ENCODE assay signal across 8 cellular contexts in the genomic region with DNA sequence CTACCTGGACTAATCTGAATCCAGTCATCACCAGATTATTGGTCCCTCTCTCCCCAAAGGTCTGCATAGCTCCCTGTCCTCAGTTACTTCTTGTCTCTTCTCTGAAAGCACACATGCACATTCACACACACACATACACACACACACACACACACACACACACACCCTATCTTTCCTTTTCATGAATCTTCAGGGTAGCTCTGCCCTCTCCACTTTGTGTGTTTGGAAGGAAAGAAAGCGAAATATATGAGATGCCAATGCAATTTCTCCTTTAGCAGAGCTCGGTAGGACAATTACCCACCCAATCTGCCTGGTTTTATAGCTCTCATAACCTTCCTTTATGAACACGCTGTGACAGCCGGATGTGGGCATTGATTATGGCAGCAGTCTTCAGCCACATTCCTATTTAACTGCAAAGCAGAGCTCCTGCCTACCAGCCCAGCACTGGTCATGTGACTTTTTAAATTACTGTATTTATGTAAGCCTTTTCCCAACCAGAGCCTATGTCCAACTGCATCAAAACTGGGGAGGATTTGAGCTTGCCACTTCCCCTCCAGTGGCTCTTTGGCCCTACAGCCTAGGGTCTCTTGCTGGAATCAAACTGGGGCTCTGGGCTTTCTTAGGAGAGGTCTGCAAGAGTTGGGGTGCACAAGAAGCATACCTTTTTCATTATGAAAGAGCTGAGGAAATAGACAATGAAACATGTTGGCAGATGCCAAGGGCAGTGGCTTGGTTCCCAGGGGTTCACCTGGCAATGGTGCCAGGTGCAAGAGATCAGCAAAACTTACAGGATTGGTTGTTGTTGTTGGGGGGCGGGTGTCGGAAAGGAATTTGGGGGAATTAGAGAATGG. TPM values are rescaled to one million over a fixed set of nuclear protein-coding genes. Genes with fewer than 3 reads are reported as not detected.
DNase-seq lines count a peak whose midpoint lies in the region; ATAC-seq and TF ChIP-seq lines count a peak whose summit lies in the region.

No MANE protein-coding gene starts in this region.

- peak overlapping the region; percentile 81 to 90 for H3K4me3 Mint-ChIP-seq in effector memory CD8-positive, alpha-beta T cell
- H3K4me3 Mint-ChIP-seq in osteocyte (ENCODE audit: unreplicated experiment) = peak overlapping the region; percentile 80

- peaks cover 17% of the 10 kb centered on the region for H3K36me3 Mint-ChIP-seq in effector memory CD8-positive, alpha-beta T cell (ENCODE audit: insufficient read depth)
- H3K36me3 Mint-ChIP-seq in osteocyte (ENCODE audit: unreplicated experiment) = peaks cover 2% of the 10 kb centered on the region

- H3K9me3 Mint-ChIP-seq in effector memory CD8-positive, alpha-beta T cell = no peaks in the 10 kb centered on the region
- H3K9me3 Mint-ChIP-seq in osteocyte (ENCODE audit: unreplicated experiment) = no peaks in the 10 kb centered on the region

- H3K4me1 Mint-ChIP-seq in effector memory CD8-positive, alpha-beta T cell (ENCODE audit: low read depth in 2 of 2) = peaks cover 37 to 46% of the 10 kb centered on the region in 2 donors
- peaks cover 33% of the 10 kb centered on the region for H3K4me1 Mint-ChIP-seq in osteocyte (ENCODE audit: unreplicated experiment)

- peak overlapping the region; percentile 58 to 88 for H3K27ac Mint-ChIP-seq in effector memory CD8-positive, alpha-beta T cell
- no peak overlapping the region for H3K27ac Mint-ChIP-seq in osteocyte (ENCODE audit: unreplicated experiment)

- peaks cover 0 to 8% of the 10 kb centered on the region in 2 donors for H3K27me3 Mint-ChIP-seq in effector memory CD8-positive, alpha-beta T cell
- H3K27me3 Mint-ChIP-seq in osteocyte (ENCODE audit: unreplicated experiment) = no peaks in the 10 kb centered on the region

- ATAC-seq in SK-N-SH treated with all-trans-retinoic acid at 6 μM for 48 hours = peak; percentile 34
- peak; percentile 24 for ATAC-seq in effector memory CD8-positive, alpha-beta T cell (replicated peaks)
- no peak for ATAC-seq in HG03460 (IDR thresholded peaks at IDR 0.05; ENCODE audit: unreplicated experiment)
- no peak for ATAC-seq in GM18909 (IDR thresholded peaks at IDR 0.05; ENCODE audit: poor library complexity, unreplicated experiment)

- no peak for TF ChIP-seq CTCF in osteocyte (IDR thresholded peaks at IDR 0.05)

- DNase-seq in AG08396 (ENCODE audit: low spot score) (peak; percentile 58), H4 (ENCODE audit: low spot score) (peak; percentile 95), osteocyte (ENCODE audit: extremely low spot score, unreplicated experiment) (no peak), pons (ENCODE audit: low spot score) (no peak)
- peak in 1 of 3 experiments; percentile 20 for DNase-seq in effector memory CD8-positive, alpha-beta T cell

TF ChIP-seq in SK-N-SH treated with all-trans-retinoic acid at 6 μM for 48 hours, 23 proteins besides CTCF, POLR2A, EP300 and RAD21:
- TF ChIP-seq PPARA (CRISPR knock-in tag; IDR thresholded peaks at IDR 0.05; ENCODE audit: borderline replicate concordance) = no peak
- TF ChIP-seq ZNF565 (CRISPR knock-in tag; conservative IDR thresholded peaks at IDR 0.05; ENCODE audit: low read depth) = no peak
- TF ChIP-seq ESRRG (CRISPR knock-in tag; IDR thresholded peaks at IDR 0.05) = no peak
- no peak for TF ChIP-seq BACH2 (CRISPR knock-in tag; IDR thresholded peaks at IDR 0.05; ENCODE audit: borderline replicate concordance)
- TF ChIP-seq ZNF8 (CRISPR knock-in tag; IDR thresholded peaks at IDR 0.05) = no peak
- TF ChIP-seq, protein P1, sequence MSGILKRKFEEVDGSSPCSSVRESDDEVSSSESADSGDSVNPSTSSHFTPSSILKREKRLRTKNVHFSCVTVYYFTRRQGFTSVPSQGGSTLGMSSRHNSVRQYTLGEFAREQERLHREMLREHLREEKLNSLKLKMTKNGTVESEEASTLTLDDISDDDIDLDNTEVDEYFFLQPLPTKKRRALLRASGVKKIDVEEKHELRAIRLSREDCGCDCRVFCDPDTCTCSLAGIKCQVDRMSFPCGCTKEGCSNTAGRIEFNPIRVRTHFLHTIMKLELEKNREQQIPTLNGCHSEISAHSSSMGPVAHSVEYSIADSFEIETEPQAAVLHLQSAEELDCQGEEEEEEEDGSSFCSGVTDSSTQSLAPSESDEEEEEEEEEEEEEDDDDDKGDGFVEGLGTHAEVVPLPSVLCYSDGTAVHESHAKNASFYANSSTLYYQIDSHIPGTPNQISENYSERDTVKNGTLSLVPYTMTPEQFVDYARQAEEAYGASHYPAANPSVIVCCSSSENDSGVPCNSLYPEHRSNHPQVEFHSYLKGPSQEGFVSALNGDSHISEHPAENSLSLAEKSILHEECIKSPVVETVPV (CRISPR knock-in tag; IDR thresholded peaks at IDR 0.05) = no peak
- TF ChIP-seq, protein P2, sequence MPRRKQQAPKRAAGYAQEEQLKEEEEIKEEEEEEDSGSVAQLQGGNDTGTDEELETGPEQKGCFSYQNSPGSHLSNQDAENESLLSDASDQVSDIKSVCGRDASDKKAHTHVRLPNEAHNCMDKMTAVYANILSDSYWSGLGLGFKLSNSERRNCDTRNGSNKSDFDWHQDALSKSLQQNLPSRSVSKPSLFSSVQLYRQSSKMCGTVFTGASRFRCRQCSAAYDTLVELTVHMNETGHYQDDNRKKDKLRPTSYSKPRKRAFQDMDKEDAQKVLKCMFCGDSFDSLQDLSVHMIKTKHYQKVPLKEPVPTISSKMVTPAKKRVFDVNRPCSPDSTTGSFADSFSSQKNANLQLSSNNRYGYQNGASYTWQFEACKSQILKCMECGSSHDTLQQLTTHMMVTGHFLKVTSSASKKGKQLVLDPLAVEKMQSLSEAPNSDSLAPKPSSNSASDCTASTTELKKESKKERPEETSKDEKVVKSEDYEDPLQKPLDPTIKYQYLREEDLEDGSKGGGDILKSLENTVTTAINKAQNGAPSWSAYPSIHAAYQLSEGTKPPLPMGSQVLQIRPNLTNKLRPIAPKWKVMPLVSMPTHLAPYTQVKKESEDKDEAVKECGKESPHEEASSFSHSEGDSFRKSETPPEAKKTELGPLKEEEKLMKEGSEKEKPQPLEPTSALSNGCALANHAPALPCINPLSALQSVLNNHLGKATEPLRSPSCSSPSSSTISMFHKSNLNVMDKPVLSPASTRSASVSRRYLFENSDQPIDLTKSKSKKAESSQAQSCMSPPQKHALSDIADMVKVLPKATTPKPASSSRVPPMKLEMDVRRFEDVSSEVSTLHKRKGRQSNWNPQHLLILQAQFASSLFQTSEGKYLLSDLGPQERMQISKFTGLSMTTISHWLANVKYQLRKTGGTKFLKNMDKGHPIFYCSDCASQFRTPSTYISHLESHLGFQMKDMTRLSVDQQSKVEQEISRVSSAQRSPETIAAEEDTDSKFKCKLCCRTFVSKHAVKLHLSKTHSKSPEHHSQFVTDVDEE (CRISPR knock-in tag; IDR thresholded peaks at IDR 0.05) = no peak
- TF ChIP-seq ZFP3 (CRISPR knock-in tag; IDR thresholded peaks at IDR 0.05) = no peak
- no peak for TF ChIP-seq CSDC2 (CRISPR knock-in tag; IDR thresholded peaks at IDR 0.05)
- TF ChIP-seq, protein P3, sequence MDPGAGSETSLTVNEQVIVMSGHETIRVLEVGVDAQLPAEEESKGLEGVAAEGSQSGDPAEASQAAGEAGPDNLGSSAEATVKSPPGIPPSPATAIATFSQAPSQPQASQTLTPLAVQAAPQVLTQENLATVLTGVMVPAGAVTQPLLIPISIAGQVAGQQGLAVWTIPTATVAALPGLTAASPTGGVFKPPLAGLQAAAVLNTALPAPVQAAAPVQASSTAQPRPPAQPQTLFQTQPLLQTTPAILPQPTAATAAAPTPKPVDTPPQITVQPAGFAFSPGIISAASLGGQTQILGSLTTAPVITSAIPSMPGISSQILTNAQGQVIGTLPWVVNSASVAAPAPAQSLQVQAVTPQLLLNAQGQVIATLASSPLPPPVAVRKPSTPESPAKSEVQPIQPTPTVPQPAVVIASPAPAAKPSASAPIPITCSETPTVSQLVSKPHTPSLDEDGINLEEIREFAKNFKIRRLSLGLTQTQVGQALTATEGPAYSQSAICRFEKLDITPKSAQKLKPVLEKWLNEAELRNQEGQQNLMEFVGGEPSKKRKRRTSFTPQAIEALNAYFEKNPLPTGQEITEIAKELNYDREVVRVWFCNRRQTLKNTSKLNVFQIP (CRISPR knock-in tag; IDR thresholded peaks at IDR 0.05; ENCODE audit: borderline replicate concordance, low read depth) = no peak

RNA-seq across cellular contexts. Expression of a gene that starts 20.8 kb away (rescaled TPM):
- 241 and 248 TPM in 2 replicates for total RNA-seq in H4 (2014; rRNA removed; shearing (Covaris generic))
- total RNA-seq in osteocyte = 216 and 218 TPM in 2 replicates

Comparison
In these comparisons a context has a peak if more than half of its experiments do, and no peak if none do; other contexts are left out.
1. DNase-seq: peak in AG08396 (single experiment) and H4 (single experiment); none in osteocyte (single experiment) and pons (single experiment).
2. ATAC-seq: peak in SK-N-SH treated with all-trans-retinoic acid at 6 μM for 48 hours (single experiment) and effector memory CD8-positive, alpha-beta T cell (single experiment); none in HG03460 (single experiment) and GM18909 (single experiment).